ENCODE assay signal across 9 cellular contexts in genomic region chr20:2640260-2640659, GRCh38. TPM values are rescaled to one million over a fixed set of nuclear protein-coding genes. Genes with fewer than 3 reads are reported as not detected.
"Had no signal": no experiment of that assay in that cellular context is flagged by ENCODE, and none has a peak within 500 bp of the region (broad histone marks: within the 10 kb centered on the region; RNA-seq: fewer than 3 reads in every experiment).

No MANE protein-coding gene starts in this region.

- H3K27ac ChIP-seq: HL-60 had no signal

- H3K4me3 ChIP-seq: GM23338 had no signal

- FAIRE-seq: H1, H54 had no signal

- H3K4me1 Mint-ChIP-seq: GM23338, H9 had no signal

- H3K4me2 ChIP-seq: GM23338 had no signal

- H2AFZ ChIP-seq: GM23338 had no signal

- DNase-seq: H9, HCEC 1CT, IMR-90, KBM-7 had no signal

- H3K4me3 Mint-ChIP-seq: GM23338, H9 had no signal

- ATAC-seq: GM23338 had no signal

- H3K27ac Mint-ChIP-seq: GM23338, H9 had no signal

- H3K9me3 Mint-ChIP-seq: GM23338, H9 had no signal

RNA-seq across cellular contexts. Expression of gene EBF4, which starts 52.3 kb away (rescaled TPM):
- total RNA-seq: HT1080 had no signal
